Comparison of ENCODE assay signal across 8 cellular contexts in genomic region chr1:244450597-244451538, GRCh38. TPM values are rescaled to one million over a fixed set of nuclear protein-coding genes. Genes with fewer than 3 reads are reported as not detected.
DNase-seq lines count a peak whose midpoint lies in the region; ATAC-seq lines count a peak whose summit lies in the region.

No MANE protein-coding gene starts in this region.

- H3K4me3 Mint-ChIP-seq in stimulated activated naive CD8-positive, alpha-beta T cell treated with anti-CD3 and anti-CD28 coated beads, Interleukin-15, Interleukin-2, amounts not matched to agents 100 ng/mL and 50 ng/mL, for 24 hours = peak overlapping the region; percentile 99

- no peaks in the 10 kb centered on the region for H3K4me1 ChIP-seq in esophagus (ENCODE audit: control insufficient read depth in 2 of 2, insufficient read depth in 2 of 2, low read length in 1 of 2)
- peaks cover 44% of the 10 kb centered on the region for H3K4me1 ChIP-seq in muscle layer of colon (ENCODE audit: insufficient read depth, low read length)

- no peaks in the 10 kb centered on the region for H3K9me3 Mint-ChIP-seq in stimulated activated naive CD8-positive, alpha-beta T cell treated with anti-CD3 and anti-CD28 coated beads, Interleukin-15, Interleukin-2, amounts not matched to agents 100 ng/mL and 50 ng/mL, for 24 hours

- peak overlapping the region; percentile 99 for H3K27ac Mint-ChIP-seq in stimulated activated naive CD8-positive, alpha-beta T cell treated with anti-CD3 and anti-CD28 coated beads, Interleukin-15, Interleukin-2, amounts not matched to agents 100 ng/mL and 50 ng/mL, for 24 hours

- H3K36me3 ChIP-seq in esophagus (ENCODE audit: control insufficient read depth in 2 of 2, insufficient read depth in 2 of 2, low read length in 1 of 2) = no peaks in the 10 kb centered on the region
- no peaks in the 10 kb centered on the region for H3K36me3 ChIP-seq in muscle layer of colon (ENCODE audit: insufficient read depth, low read length)

- ATAC-seq in HG03025 (IDR thresholded peaks at IDR 0.05; ENCODE audit: low FRiP score, unreplicated experiment) = peak; percentile 19

- H3K9me3 ChIP-seq in esophagus (ENCODE audit: control insufficient read depth in 2 of 2, insufficient read depth in 1 of 2, low read depth in 1 of 2, low read length in 1 of 2) (no peaks in the 10 kb centered on the region), muscle layer of colon (ENCODE audit: low read length) (no peaks in the 10 kb centered on the region)

- peak overlapping the region; percentile 98 for H3K27ac ChIP-seq in esophagus (ENCODE audit: low read depth in 2 of 2, low read length in 1 of 2)
- peak overlapping the region; percentile 84 for H3K27ac ChIP-seq in muscle layer of colon (ENCODE audit: low read depth, low read length)

- no peaks in the 10 kb centered on the region for H3K27me3 Mint-ChIP-seq in stimulated activated naive CD8-positive, alpha-beta T cell treated with anti-CD3 and anti-CD28 coated beads, Interleukin-15, Interleukin-2, amounts not matched to agents 100 ng/mL and 50 ng/mL, for 24 hours

- H3K27me3 ChIP-seq in esophagus (ENCODE audit: control insufficient read depth in 1 of 2, insufficient read depth in 2 of 2, low read length in 2 of 2) = no peaks in the 10 kb centered on the region
- no peaks in the 10 kb centered on the region for H3K27me3 ChIP-seq in muscle layer of colon (ENCODE audit: control insufficient read depth in 1 of 2, insufficient read depth in 2 of 2, low read length in 2 of 2)

- H3K4me1 Mint-ChIP-seq in stimulated activated naive CD8-positive, alpha-beta T cell treated with anti-CD3 and anti-CD28 coated beads, Interleukin-15, Interleukin-2, amounts not matched to agents 100 ng/mL and 50 ng/mL, for 24 hours (ENCODE audit: low read depth) = peaks cover 65% of the 10 kb centered on the region

- H3K4me3 ChIP-seq in esophagus (ENCODE audit: low read depth in 1 of 2, low read length in 2 of 2) (peak overlapping the region; percentile 92 to 97), muscle layer of colon (ENCODE audit: low read depth in 1 of 2, low read length in 2 of 2) (peak overlapping the region; percentile 70 to 89)

- DNase-seq in NK-92 treated with Interleukin-12 subunit alpha and Interleukin-12 subunit beta, amount 100 ng/mL, for 24 hours (lab: John Stamatoyannopoulos, UW) = peak; percentile 63
- DNase-seq in NK-92 (lab: John Stamatoyannopoulos, UW; ENCODE audit: unreplicated experiment) (no peak), NOMO-1 treated with DMSO at 0.1 percent for 48 hours (lab: John Stamatoyannopoulos, UW; ENCODE audit: unreplicated experiment) (peak; percentile 45)
- DNase-seq in activated T-cell treated with anti-CD3 and anti-CD28 coated beads, Interleukin-2, amount 50 U/mL, for 1 hour = peak; percentile 70

- 0% methylated on average over 41 of the region's 41 CpGs for WGBS in esophagus, 2 donors

- H3K9ac ChIP-seq in muscle layer of colon (ENCODE audit: low read length) = peak overlapping the region; percentile 76

- peaks cover 48% of the 10 kb centered on the region for H3K36me3 Mint-ChIP-seq in stimulated activated naive CD8-positive, alpha-beta T cell treated with anti-CD3 and anti-CD28 coated beads, Interleukin-15, Interleukin-2, amounts not matched to agents 100 ng/mL and 50 ng/mL, for 24 hours (ENCODE audit: low read depth)

RNA-seq across cellular contexts. Expression of gene ADSS2, which starts 0.8 kb away (rescaled TPM):
- 10 to 100 TPM; 14.8 to 24.0 TPM for polyA plus RNA-seq in esophagus

RNA-seq across cellular contexts. Expression of gene CATSPERE, which starts 10.2 kb away (rescaled TPM):
- under 1 TPM; 0.14 to 0.39 TPM for polyA plus RNA-seq in esophagus
